Comparison of ENCODE assay signal across 22 cellular contexts in the genomic region with DNA sequence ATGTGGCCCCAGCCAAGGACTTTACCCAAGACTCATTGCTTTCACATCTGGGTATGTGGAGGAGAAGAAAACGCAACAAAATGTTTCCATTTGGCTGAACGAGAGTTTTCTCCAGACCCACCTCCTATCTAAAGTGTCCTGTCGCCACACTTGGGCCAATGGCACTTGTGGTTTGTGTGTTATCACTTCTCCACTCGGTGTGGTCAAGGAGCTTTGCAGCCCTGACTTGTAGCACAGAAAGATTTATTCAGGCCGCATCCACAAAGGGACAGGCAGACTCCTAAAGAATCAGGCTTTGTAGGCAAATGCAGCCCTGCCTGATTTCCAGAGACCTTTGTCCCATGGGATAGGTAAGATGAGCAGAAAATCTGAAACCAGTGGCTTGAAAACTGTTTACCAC.
"Had no signal": no experiment of that assay in that cellular context is flagged by ENCODE, and none has a peak within 500 bp of the region (broad histone marks: within the 10 kb centered on the region; RNA-seq: fewer than 3 reads in every experiment).

No MANE protein-coding gene starts in this region.

- H3K9me3 ChIP-seq: gastroesophageal sphincter, heart right ventricle, ovary, psoas muscle, tibial artery had no signal

- H2AFZ ChIP-seq: neural progenitor cell had no signal

- ATAC-seq: esophagus mucosa; gastroesophageal sphincter; psoas muscle; right cardiac atrium; stimulated activated naive CD8-positive, alpha-beta T cell treated with anti-CD3 and anti-CD28 coated beads, Interleukin-15, Interleukin-2, amounts not matched to agents 100 U/mL and 50 U/mL, for 24 hours had no signal

- H3K36me3 ChIP-seq: neural progenitor cell, ovary had no signal

- DNase-seq: activated CD4-positive, alpha-beta T cell treated with anti-CD3 and anti-CD28 coated beads, Interleukin-2, amount 50 U/mL, for 1 hour; activated CD4-positive, CD25-positive, alpha-beta regulatory T cell treated with anti-CD3 and anti-CD28 coated beads, Interleukin-2, amount 50 U/mL, for 72 hours; activated CD8-positive, alpha-beta memory T cell treated with anti-CD3 and anti-CD28 coated beads, Interleukin-2, amount 50 U/mL, for 4 hours; activated effector memory CD4-positive, alpha-beta T cell treated with anti-CD3 and anti-CD28 coated beads, Interleukin-2, amount 50 U/mL, for 16 hours; activated naive CD4-positive, alpha-beta T cell treated with anti-CD3 and anti-CD28 coated beads, Interleukin-2, amount 50 U/mL, for 16 hours; activated T-cell treated with anti-CD3 and anti-CD28 coated beads, Interleukin-2, amount 50 U/mL, for 48 hours; aorta; brain microvascular endothelial cell; central memory CD4-positive, alpha-beta T cell; effector CD8-positive, alpha-beta T cell; heart right ventricle; ovary; psoas muscle; right cardiac atrium; stimulated activated naive CD8-positive, alpha-beta T cell treated with anti-CD3 and anti-CD28 coated beads, Interleukin-15, Interleukin-2, amounts not matched to agents 100 U/mL and 50 U/mL, for 24 hours; substantia nigra; tibial artery had no signal

- H3K9ac ChIP-seq: neural progenitor cell had no signal

- H3K4me1 ChIP-seq: gastroesophageal sphincter, psoas muscle had no signal

- H3K27me3 ChIP-seq: brain microvascular endothelial cell, gastroesophageal sphincter, heart right ventricle, neural progenitor cell, ovary, tibial artery had no signal

- H3K4me3 ChIP-seq: gastroesophageal sphincter, heart right ventricle, neural progenitor cell, ovary, psoas muscle, skin epidermis, tibial artery had no signal

- H3K4me2 ChIP-seq: neural progenitor cell had no signal

- H3K27ac ChIP-seq: brain microvascular endothelial cell, gastroesophageal sphincter, heart right ventricle, neural progenitor cell, ovary, psoas muscle, skin epidermis, tibial artery, VCaP had no signal
